9 cellular contexts compared by ENCODE assay signal in the genomic region with DNA sequence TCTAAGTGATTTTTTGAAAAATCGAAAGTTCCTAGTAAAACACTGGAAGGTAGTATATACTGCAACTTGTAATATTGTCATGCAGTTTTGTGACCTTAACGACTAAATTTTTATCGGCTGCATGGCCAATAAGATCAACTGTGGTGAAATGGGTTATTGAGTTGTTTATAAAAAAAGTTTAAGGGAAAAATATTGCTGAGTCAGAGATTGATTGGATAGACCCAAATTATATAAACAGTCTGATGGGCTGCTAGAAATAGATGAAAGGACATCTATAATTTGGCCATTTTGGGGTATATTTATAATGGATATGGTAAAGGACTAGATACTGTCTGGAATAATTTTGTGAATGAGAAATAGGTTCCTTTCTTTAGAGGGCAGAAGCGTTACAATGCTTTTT.
"Had no signal": no experiment of that assay in that cellular context is flagged by ENCODE, and none has a peak within 500 bp of the region (broad histone marks: within the 10 kb centered on the region; RNA-seq: fewer than 3 reads in every experiment).

No MANE protein-coding gene starts in this region.

- H3K27ac ChIP-seq: GM23248, KMS-11 had no signal

- H3K4me3 ChIP-seq: GM23248, HAP-1 had no signal

- H3K4me2 ChIP-seq: KMS-11 had no signal

- H3K9me3 ChIP-seq: HAP-1 had no signal

- H2AFZ ChIP-seq: GM23248 had no signal

- H3K4me1 ChIP-seq: HAP-1 had no signal

- DNase-seq: GM23248, GOT3, H7, HFFc6, KBM-7 had no signal

- H3K9ac ChIP-seq: GM23248, KMS-11 had no signal

- FAIRE-seq: HTR-8/SVneo had no signal

- H3K36me3 ChIP-seq: HAP-1 had no signal

- ATAC-seq: HCT116 had no signal
